Comparison of ENCODE assay signal across 13 cellular contexts in genomic region chr21:15706686-15707085, GRCh38. TPM values are rescaled to one million over a fixed set of nuclear protein-coding genes. Genes with fewer than 3 reads are reported as not detected.
DNase-seq lines count a peak whose midpoint lies in the region; ATAC-seq and TF ChIP-seq lines count a peak whose summit lies in the region.
"Had no signal": no experiment of that assay in that cellular context is flagged by ENCODE, and none has a peak within 500 bp of the region (broad histone marks: within the 10 kb centered on the region; RNA-seq: fewer than 3 reads in every experiment).

No MANE protein-coding gene starts in this region.

- H3K4me1 Mint-ChIP-seq in activated CD8-positive, alpha-beta T cell treated with anti-CD3 and anti-CD28 coated beads, Interleukin-2, amount 10 ng/mL, durations not matched to agents 7 days and 5 days (ENCODE audit: low read depth): no peaks in the 10 kb centered on the region
- H3K4me1 Mint-ChIP-seq: memory B cell had no signal

- 20% methylated on average over 3 of the region's 3 CpGs for WGBS in prostate gland

- no peak overlapping the region for H3K4me3 ChIP-seq in fibroblast of the aortic adventitia (ENCODE audit: low read depth, low read length)
- H3K4me3 ChIP-seq in prostate gland: no peak overlapping the region
- H3K4me3 ChIP-seq: cardiac muscle cell had no signal

- H3K27me3 ChIP-seq in prostate gland (replicated peaks; ENCODE audit: insufficient read depth): no peaks in the 10 kb centered on the region
- H3K27me3 ChIP-seq: cardiac muscle cell had no signal

- TF ChIP-seq CTCF in fibroblast of the aortic adventitia (IDR thresholded peaks at IDR 0.05; ENCODE audit: insufficient read depth, low read length): no peak
- TF ChIP-seq CTCF in prostate gland (IDR thresholded peaks at IDR 0.05): no peak

- no peaks in the 10 kb centered on the region for H3K36me3 Mint-ChIP-seq in activated CD8-positive, alpha-beta T cell treated with anti-CD3 and anti-CD28 coated beads, Interleukin-2, amount 10 ng/mL, durations not matched to agents 7 days and 5 days (ENCODE audit: low read depth)

- CTCF ChIA-PET in activated CD8-positive, alpha-beta T cell treated with anti-CD3 and anti-CD28 coated beads, Interleukin-2, amount 10 ng/mL, durations not matched to agents 7 days and 5 days (lab: Charles Lee): no interaction called here

- TF ChIP-seq POLR2A in prostate gland (IDR thresholded peaks at IDR 0.05): no peak

- H3K4me3 Mint-ChIP-seq in activated CD8-positive, alpha-beta T cell treated with anti-CD3 and anti-CD28 coated beads, Interleukin-2, amount 10 ng/mL, durations not matched to agents 7 days and 5 days: no peak overlapping the region
- H3K4me3 Mint-ChIP-seq: memory B cell had no signal

- no peak overlapping the region for H3K27ac ChIP-seq in prostate gland
- H3K27ac ChIP-seq: cardiac muscle cell had no signal

- H3K9me3 ChIP-seq in prostate gland: no peaks in the 10 kb centered on the region

- no peaks in the 10 kb centered on the region for H3K4me1 ChIP-seq in prostate gland (replicated peaks)

- DNase-seq in ELF-1 (ENCODE audit: low read depth, low spot score) (peak; percentile 62), RPMI7951 (ENCODE audit: low read depth) (peak; percentile 25), fibroblast of the aortic adventitia (ENCODE audit: low read depth) (peak; percentile 100), prostate gland (ENCODE audit: low spot score) (peak; percentile 50), NCI-H69 (lab: John Stamatoyannopoulos, UW) (no peak)
- DNase-seq in activated CD8-positive, alpha-beta T cell treated with anti-CD3 and anti-CD28 coated beads, Interleukin-2, amount 10 ng/mL, durations not matched to agents 7 days and 5 days: no peak
- DNase-seq: DMS79 treated with DMSO at 0.1 percent for 48 hours; NCI-H748 treated with DMSO at 0.1 percent for 48 hours; stimulated activated CD4-positive, alpha-beta T cell treated with anti-CD3 and anti-CD28 coated beads, Interleukin-4, amount 100 ng/mL, for 24 hours had no signal

- POLR2A ChIA-PET in activated CD8-positive, alpha-beta T cell treated with anti-CD3 and anti-CD28 coated beads, Interleukin-2, amount 10 ng/mL, durations not matched to agents 7 days and 5 days (lab: Charles Lee): no interaction called here

- no peak overlapping the region for H3K27ac Mint-ChIP-seq in activated CD8-positive, alpha-beta T cell treated with anti-CD3 and anti-CD28 coated beads, Interleukin-2, amount 10 ng/mL, durations not matched to agents 7 days and 5 days
- H3K27ac Mint-ChIP-seq: memory B cell had no signal

- no peaks in the 10 kb centered on the region for H3K9me3 Mint-ChIP-seq in activated CD8-positive, alpha-beta T cell treated with anti-CD3 and anti-CD28 coated beads, Interleukin-2, amount 10 ng/mL, durations not matched to agents 7 days and 5 days (ENCODE audit: insufficient read depth)

- intact Hi-C loops in prostate gland (cut with DNase I): no loop called here

- peaks cover 8% of the 10 kb centered on the region for H3K27me3 Mint-ChIP-seq in activated CD8-positive, alpha-beta T cell treated with anti-CD3 and anti-CD28 coated beads, Interleukin-2, amount 10 ng/mL, durations not matched to agents 7 days and 5 days (ENCODE audit: low read depth)

- no peak for ATAC-seq in HG03520 (IDR thresholded peaks at IDR 0.05; ENCODE audit: unreplicated experiment)
- ATAC-seq in HG03469 (IDR thresholded peaks at IDR 0.05; ENCODE audit: unreplicated experiment): no peak
- ATAC-seq in activated CD8-positive, alpha-beta T cell treated with anti-CD3 and anti-CD28 coated beads, Interleukin-2, amount 10 ng/mL, durations not matched to agents 7 days and 5 days: no peak

- H3K36me3 ChIP-seq in prostate gland: no peaks in the 10 kb centered on the region
- H3K36me3 ChIP-seq: cardiac muscle cell had no signal

RNA-seq across cellular contexts. Expression of gene USP25, which starts 23.1 kb away (rescaled TPM):
- total RNA-seq in RPMI7951 (2014; rRNA removed; shearing (Covaris generic)): 15.8 and 19.1 TPM in 2 replicates
- 37.3 and 48.1 TPM in 2 replicates for total RNA-seq in fibroblast of the aortic adventitia (ENCODE audit: low replicate concordance)
- total RNA-seq in prostate gland: 10 to 100 TPM; 30.4 to 49.3 TPM
- 10 to 100 TPM; 51.1 to 54.2 TPM for total RNA-seq in activated CD8-positive, alpha-beta T cell treated with anti-CD3 and anti-CD28 coated beads, Interleukin-2, amount 10 ng/mL, durations not matched to agents 7 days and 5 days

Comparison
In these comparisons a context has a peak if more than half of its experiments do, and no peak if none do; other contexts are left out.
1. DNase-seq: peak in ELF-1 (single experiment), RPMI7951 (single experiment), fibroblast of the aortic adventitia (single experiment) and prostate gland (single experiment); none in NCI-H69 (single experiment) and activated CD8-positive, alpha-beta T cell treated with anti-CD3 and anti-CD28 coated beads, Interleukin-2, amount 10 ng/mL, durations not matched to agents 7 days and 5 days (single experiment).